Comparison of ENCODE assay signal across 1 cellular context in the genomic region with DNA sequence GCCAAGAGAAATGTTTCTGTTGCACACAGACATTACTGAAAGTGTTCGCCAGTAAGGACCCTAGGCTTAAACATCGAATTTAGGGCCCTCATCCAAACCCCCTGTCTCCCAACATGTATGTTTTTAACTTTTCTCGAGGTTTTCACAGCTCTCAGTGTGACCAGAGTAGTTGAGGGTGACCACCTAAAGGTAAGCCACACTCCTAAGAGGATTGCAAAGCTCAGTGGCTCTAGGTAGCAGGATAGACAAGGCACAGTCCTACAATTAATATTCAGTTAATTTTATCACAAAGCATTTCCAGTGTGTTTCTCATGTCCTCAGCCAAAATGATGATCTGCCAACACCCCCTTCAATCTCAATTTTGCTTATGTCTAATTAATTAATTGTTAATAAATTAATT.
TF ChIP-seq lines count a peak whose summit lies in the region.

No MANE protein-coding gene starts in this region.

TF ChIP-seq in IMR-90, 13 proteins besides CTCF, POLR2A, EP300 and RAD21 (continued from another document):
- TF ChIP-seq, protein P1, sequence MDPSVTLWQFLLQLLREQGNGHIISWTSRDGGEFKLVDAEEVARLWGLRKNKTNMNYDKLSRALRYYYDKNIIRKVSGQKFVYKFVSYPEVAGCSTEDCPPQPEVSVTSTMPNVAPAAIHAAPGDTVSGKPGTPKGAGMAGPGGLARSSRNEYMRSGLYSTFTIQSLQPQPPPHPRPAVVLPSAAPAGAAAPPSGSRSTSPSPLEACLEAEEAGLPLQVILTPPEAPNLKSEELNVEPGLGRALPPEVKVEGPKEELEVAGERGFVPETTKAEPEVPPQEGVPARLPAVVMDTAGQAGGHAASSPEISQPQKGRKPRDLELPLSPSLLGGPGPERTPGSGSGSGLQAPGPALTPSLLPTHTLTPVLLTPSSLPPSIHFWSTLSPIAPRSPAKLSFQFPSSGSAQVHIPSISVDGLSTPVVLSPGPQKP (IDR thresholded peaks at IDR 0.05; ENCODE audit: borderline replicate concordance, low read depth, low read length) = no peak
- TF ChIP-seq SMC3 (IDR thresholded peaks at IDR 0.05; ENCODE audit: low read depth, low read length) = no peak
- no peak for TF ChIP-seq CEBPB (IDR thresholded peaks at IDR 0.05; ENCODE audit: low read depth, low read length)
- no peak for TF ChIP-seq RCOR1 (IDR thresholded peaks at IDR 0.05; ENCODE audit: insufficient replicate concordance, low read length)
